In the genomic region with DNA sequence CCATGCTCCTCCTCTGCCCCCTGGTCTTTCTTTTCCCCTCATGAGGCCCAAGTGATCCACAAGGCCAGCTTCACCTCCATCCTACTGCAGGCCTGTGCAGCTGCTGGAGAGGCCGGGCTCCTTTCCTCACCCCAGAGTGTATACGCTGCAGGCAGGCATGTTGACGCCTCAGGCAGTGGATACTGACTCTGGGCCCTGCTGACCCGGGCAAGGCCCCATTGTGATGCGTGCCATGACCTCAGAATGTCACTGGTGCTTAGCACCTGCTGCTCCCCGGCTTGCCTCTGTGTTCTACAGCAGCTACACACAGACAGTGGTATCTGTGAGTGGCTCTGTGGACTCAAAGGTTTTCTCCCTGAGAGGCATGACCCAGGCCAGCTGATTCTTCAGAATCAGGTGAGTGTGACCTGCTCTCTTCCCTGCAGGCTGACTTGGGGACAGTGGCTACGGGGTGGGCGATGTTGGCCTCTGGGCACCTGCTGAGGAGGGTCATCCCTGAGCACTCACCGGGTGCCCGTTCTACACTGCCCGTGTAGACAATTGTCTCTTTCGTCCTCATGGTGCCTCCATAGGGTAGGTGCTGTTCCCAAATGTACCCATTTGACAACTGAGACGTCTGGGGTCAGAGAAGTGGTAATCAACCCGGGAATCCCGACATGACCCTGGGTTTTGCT, we compare ENCODE assay signal across 27 cellular contexts.
DNase-seq lines count a peak whose midpoint lies in the region; ATAC-seq and TF ChIP-seq lines count a peak whose summit lies in the region.
"Had no signal": no experiment of that assay in that cellular context is flagged by ENCODE, and none has a peak within 500 bp of the region (broad histone marks: within the 10 kb centered on the region; RNA-seq: fewer than 3 reads in every experiment).

No MANE protein-coding gene starts in this region.

- H3K4me1 ChIP-seq in HEK293 (ENCODE audit: control insufficient read depth, insufficient read depth, low read length) = 0 out of 2 replicates have a peak, but pooled peaks cover 3% of the 10 kb centered on the region
- no peaks in the 10 kb centered on the region for H3K4me1 ChIP-seq in upper lobe of left lung
- H3K4me1 ChIP-seq: BE2C, breast epithelium, colonic mucosa, heart right ventricle, prostate gland, sigmoid colon, thyroid gland had no signal

- H3K9me3 ChIP-seq in HEK293 (ENCODE audit: control insufficient read depth, insufficient read depth, low read depth, low read length) = no peaks in the 10 kb centered on the region
- H3K9me3 ChIP-seq in upper lobe of left lung = no peaks in the 10 kb centered on the region
- H3K9me3 ChIP-seq: A549, BE2C, breast epithelium, colonic mucosa, heart right ventricle, prostate gland, sigmoid colon, thyroid gland had no signal

- WGBS in upper lobe of left lung, 2 donors = 87 to 89% methylated on average over 4 to 15 of the region's 15 CpGs

- CTCF ChIA-PET in activated naive CD4-positive, alpha-beta T cell treated with anti-CD3 and anti-CD28 coated beads, Interleukin-2, amount 10 ng/mL, durations not matched to agents 7 days and 5 days (lab: Charles Lee) = no interaction called here
- CTCF ChIA-PET in HEK293 (lab: Yijun Ruan, JAX) = interaction anchor here (1.2 kb wide), 1 partner anchor 447 kb away, joined by 3 read pairs; no protein-coding TSS in a partner anchor

- no peaks in the 10 kb centered on the region for H3K36me3 Mint-ChIP-seq in activated naive CD4-positive, alpha-beta T cell treated with anti-CD3 and anti-CD28 coated beads, Interleukin-2, amount 10 ng/mL, durations not matched to agents 7 days and 5 days
- peaks cover 5% of the 10 kb centered on the region for H3K36me3 Mint-ChIP-seq in glutamatergic neuron (ENCODE audit: unreplicated experiment)
- H3K36me3 Mint-ChIP-seq in stimulated activated naive B cell treated with anti-CD40 and anti-IgM and Interleukin-4, amounts not matched to agents 10 μg/mL and 1 μg/mL and 100 μg/mL, for 72 hours = peaks cover 9 to 17% of the 10 kb centered on the region in 2 donors

- H3K4me3 Mint-ChIP-seq in activated naive CD4-positive, alpha-beta T cell treated with anti-CD3 and anti-CD28 coated beads, Interleukin-2, amount 10 ng/mL, durations not matched to agents 7 days and 5 days = no peak overlapping the region
- H3K4me3 Mint-ChIP-seq in glutamatergic neuron (ENCODE audit: unreplicated experiment) = no peak overlapping the region
- peak overlapping the region; percentile 60 to 80 for H3K4me3 Mint-ChIP-seq in stimulated activated naive B cell treated with anti-CD40 and anti-IgM and Interleukin-4, amounts not matched to agents 10 μg/mL and 1 μg/mL and 100 μg/mL, for 72 hours
- H3K4me3 Mint-ChIP-seq: activated T-cell treated with anti-CD3 and anti-CD28 coated beads, Interleukin-2, amount 50 U/mL, for 24 hours; T-helper 1 cell treated with Interleukin-12 subunit alpha and Interleukin-12 subunit beta and Interleukin-4 antibody, amounts not matched to agents 30 μg/mL and 1 μg/mL, for 36 hours had no signal

- TF ChIP-seq CTCF in HEK293 (tag by site-specific recombination; IDR thresholded peaks at IDR 0.05) (no peak), glutamatergic neuron (IDR thresholded peaks at IDR 0.05; ENCODE audit: partially characterized antibody, unreplicated experiment) (no peak), upper lobe of left lung (IDR thresholded peaks at IDR 0.05) (no peak), dorsolateral prefrontal cortex (IDR thresholded peaks at IDR 0.05 in 54 of 56, conservative IDR thresholded peaks at IDR 0.05 in 2 of 56; ENCODE audit: low read depth in 1 of 56, partially characterized antibody in 56 of 56) (no peak)

- no peak for TF ChIP-seq EP300 in upper lobe of left lung (IDR thresholded peaks at IDR 0.05)

- H3K36me3 ChIP-seq in HEK293 (ENCODE audit: control insufficient read depth in 2 of 2, insufficient read depth in 1 of 2, low read length in 2 of 2) (no peaks in the 10 kb centered on the region), upper lobe of left lung (no peaks in the 10 kb centered on the region)
- H3K36me3 ChIP-seq: BE2C, breast epithelium, colonic mucosa, heart right ventricle, prostate gland, sigmoid colon had no signal

- intact Hi-C loops in dorsolateral prefrontal cortex (cut with DNase I) = no loop called here

- H3K27ac Mint-ChIP-seq in activated naive CD4-positive, alpha-beta T cell treated with anti-CD3 and anti-CD28 coated beads, Interleukin-2, amount 10 ng/mL, durations not matched to agents 7 days and 5 days = peak overlapping the region; percentile 33
- peak overlapping the region; percentile 44 for H3K27ac Mint-ChIP-seq in glutamatergic neuron (ENCODE audit: unreplicated experiment)
- peak overlapping the region; percentile 81 for H3K27ac Mint-ChIP-seq in stimulated activated naive B cell treated with anti-CD40 and anti-IgM and Interleukin-4, amounts not matched to agents 10 μg/mL and 1 μg/mL and 100 μg/mL, for 72 hours
- H3K27ac Mint-ChIP-seq: activated T-cell treated with anti-CD3 and anti-CD28 coated beads, Interleukin-2, amount 50 U/mL, for 24 hours; T-helper 1 cell treated with Interleukin-12 subunit alpha and Interleukin-12 subunit beta and Interleukin-4 antibody, amounts not matched to agents 30 μg/mL and 1 μg/mL, for 36 hours had no signal

- H3K9me3 Mint-ChIP-seq in activated naive CD4-positive, alpha-beta T cell treated with anti-CD3 and anti-CD28 coated beads, Interleukin-2, amount 10 ng/mL, durations not matched to agents 7 days and 5 days = no peaks in the 10 kb centered on the region
- peaks cover 2% of the 10 kb centered on the region for H3K9me3 Mint-ChIP-seq in glutamatergic neuron (ENCODE audit: unreplicated experiment)
- peaks cover 0 to 2% of the 10 kb centered on the region in 2 donors for H3K9me3 Mint-ChIP-seq in stimulated activated naive B cell treated with anti-CD40 and anti-IgM and Interleukin-4, amounts not matched to agents 10 μg/mL and 1 μg/mL and 100 μg/mL, for 72 hours
- H3K9me3 Mint-ChIP-seq: activated T-cell treated with anti-CD3 and anti-CD28 coated beads, Interleukin-2, amount 50 U/mL, for 24 hours; T-helper 1 cell treated with Interleukin-12 subunit alpha and Interleukin-12 subunit beta and Interleukin-4 antibody, amounts not matched to agents 30 μg/mL and 1 μg/mL, for 36 hours had no signal

- no peak overlapping the region for H3K27ac ChIP-seq in HEK293 (ENCODE audit: extremely low read depth, low read depth, low read length)
- H3K27ac ChIP-seq in upper lobe of left lung = no peak overlapping the region
- H3K27ac ChIP-seq in dorsolateral prefrontal cortex = no peak overlapping the region
- H3K27ac ChIP-seq: breast epithelium, colonic mucosa, heart right ventricle, KMS-11, prostate gland, sigmoid colon, SK-N-MC, thyroid gland had no signal

- POLR2A ChIA-PET in HEK293 (lab: Yijun Ruan, JAX) = no interaction called here

- ATAC-seq in stimulated activated naive B cell treated with anti-CD40 and anti-IgM and Interleukin-4, amounts not matched to agents 10 μg/mL and 1 μg/mL and 100 μg/mL, for 72 hours (replicated peaks) = no peak
- ATAC-seq in upper lobe of left lung (ENCODE audit: low FRiP score in 2 of 2) = no peak
- ATAC-seq: A549, heart right ventricle had no signal

- no peak for TF ChIP-seq POLR2A in upper lobe of left lung (IDR thresholded peaks at IDR 0.05)

- H3K4me3 ChIP-seq in HEK293 (ENCODE audit: low read depth, low read length) (no peak overlapping the region), upper lobe of left lung (no peak overlapping the region), dorsolateral prefrontal cortex (no peak overlapping the region)
- H3K4me3 ChIP-seq: A549, breast epithelium, colonic mucosa, heart right ventricle, lung, prostate gland, sigmoid colon, SK-N-MC, thyroid gland had no signal

- H3K27me3 ChIP-seq in upper lobe of left lung (no peaks in the 10 kb centered on the region), dorsolateral prefrontal cortex (no peaks in the 10 kb centered on the region)
- H3K27me3 ChIP-seq: BE2C, breast epithelium, colonic mucosa, heart right ventricle, sigmoid colon, thyroid gland had no signal

- no peak for DNase-seq in activated naive CD4-positive, alpha-beta T cell treated with anti-CD3 and anti-CD28 coated beads, Interleukin-2, amount 10 ng/mL, durations not matched to agents 7 days and 5 days
- no peak for DNase-seq in activated naive CD4-positive, alpha-beta T cell treated with Interleukin-2 at 50 U/mL for 16 hours
- DNase-seq in glutamatergic neuron (no peak), upper lobe of left lung (no peak), dorsolateral prefrontal cortex (no peak), dedifferentiated amniotic fluid mesenchymal stem cell (ENCODE audit: extremely low spot score) (no peak)
- DNase-seq in stimulated activated naive B cell treated with anti-CD40 and anti-IgM and Interleukin-4, amounts not matched to agents 10 μg/mL and 1 μg/mL and 100 μg/mL, for 72 hours = no peak
- DNase-seq: activated CD4-positive, CD25-positive, alpha-beta regulatory T cell treated with anti-CD3 and anti-CD28 coated beads, Interleukin-2, amount 50 U/mL, for 72 hours; activated T-cell treated with anti-CD3 and anti-CD28 coated beads, Interleukin-2, amount 50 U/mL, for 24 hours; BE2C; colonic mucosa; foreskin fibroblast; heart right ventricle; NCI-H1417 treated with DMSO at 0.1 percent for 48 hours; NCI-H446 treated with DMSO at 0.1 percent for 48 hours; sigmoid colon; stimulated activated CD4-positive, alpha-beta T cell treated with anti-CD3 and anti-CD28 coated beads, Interleukin-4, amount 100 ng/mL, for 4 hours; stimulated activated naive CD4-positive, alpha-beta T cell treated with Interleukin-2 at 50 U/mL for 16 hours; thyroid gland had no signal

- H3K4me1 Mint-ChIP-seq in activated naive CD4-positive, alpha-beta T cell treated with anti-CD3 and anti-CD28 coated beads, Interleukin-2, amount 10 ng/mL, durations not matched to agents 7 days and 5 days = peaks cover 16% of the 10 kb centered on the region
- peaks cover 13% of the 10 kb centered on the region for H3K4me1 Mint-ChIP-seq in glutamatergic neuron (ENCODE audit: low read depth, unreplicated experiment)
- peaks cover 25 to 32% of the 10 kb centered on the region in 2 donors for H3K4me1 Mint-ChIP-seq in stimulated activated naive B cell treated with anti-CD40 and anti-IgM and Interleukin-4, amounts not matched to agents 10 μg/mL and 1 μg/mL and 100 μg/mL, for 72 hours

- no peaks in the 10 kb centered on the region for H3K27me3 Mint-ChIP-seq in activated naive CD4-positive, alpha-beta T cell treated with anti-CD3 and anti-CD28 coated beads, Interleukin-2, amount 10 ng/mL, durations not matched to agents 7 days and 5 days
- peaks cover 2% of the 10 kb centered on the region for H3K27me3 Mint-ChIP-seq in glutamatergic neuron (ENCODE audit: unreplicated experiment)
- no peaks in the 10 kb centered on the region for H3K27me3 Mint-ChIP-seq in stimulated activated naive B cell treated with anti-CD40 and anti-IgM and Interleukin-4, amounts not matched to agents 10 μg/mL and 1 μg/mL and 100 μg/mL, for 72 hours
- H3K27me3 Mint-ChIP-seq: activated T-cell treated with anti-CD3 and anti-CD28 coated beads, Interleukin-2, amount 50 U/mL, for 24 hours had no signal

TF ChIP-seq in HEK293, 187 proteins besides CTCF, POLR2A, EP300 and RAD21:
- TF ChIP-seq BCL11B (tag by site-specific recombination; IDR thresholded peaks at IDR 0.05; ENCODE audit: low read depth) (no peak), ZNF335 (tag by site-specific recombination; conservative IDR thresholded peaks at IDR 0.05) (0 out of 2 replicates have a peak, but pooled peaks have one; percentile 17)

Comparison
In these comparisons a context has a peak if more than half of its experiments do, and no peak if none do; other contexts are left out.
1. H3K4me3 Mint-ChIP-seq: peak in stimulated activated naive B cell treated with anti-CD40 and anti-IgM and Interleukin-4, amounts not matched to agents 10 μg/mL and 1 μg/mL and 100 μg/mL, for 72 hours (2 of 2); none in activated naive CD4-positive, alpha-beta T cell treated with anti-CD3 and anti-CD28 coated beads, Interleukin-2, amount 10 ng/mL, durations not matched to agents 7 days and 5 days (single experiment) and glutamatergic neuron (single experiment).
2. Peak in every context shown above with its lines, with median percentiles within 50 percentile points of each other: H3K27ac Mint-ChIP-seq.